8 cellular contexts compared by ENCODE assay signal in genomic region chr1:248804771-248805681, GRCh38. TPM values are rescaled to one million over a fixed set of nuclear protein-coding genes. Genes with fewer than 3 reads are reported as not detected.
A peak's percentile ranks its signal among the peaks of the same experiment; 100 is the strongest.
DNase-seq lines count a peak whose midpoint lies in the region; ATAC-seq lines count a peak whose summit lies in the region.

No MANE protein-coding gene starts in this region.

- peak; percentile 56 for DNase-seq in CMK (ENCODE audit: low read depth)
- DNase-seq in NCI-H510A (lab: John Stamatoyannopoulos, UW) = no peak
- no peak for DNase-seq in activated T-cell treated with anti-CD3 and anti-CD28 coated beads, Interleukin-2, amount 50 U/mL, for 48 hours
- no peak for DNase-seq in epidermal melanocyte (ENCODE audit: insufficient read length, low spot score)
- no peak for DNase-seq in NCI-H1105 treated with DMSO at 0.1 percent for 48 hours (lab: John Stamatoyannopoulos, UW)

- peak; percentile 77 for ATAC-seq in GM19463 (IDR thresholded peaks at IDR 0.05; ENCODE audit: unreplicated experiment)
- peak; percentile 78 for ATAC-seq in HG03457 (IDR thresholded peaks at IDR 0.05; ENCODE audit: unreplicated experiment)
- ATAC-seq in esophagus mucosa = peak; percentile 47

RNA-seq across cellular contexts. Expression of gene SH3BP5L, which starts 20.7 kb away (rescaled TPM):
- 17.1 TPM for total RNA-seq in esophagus mucosa

RNA-seq across cellular contexts. Expression of gene ZNF672, which starts 33.0 kb away (rescaled TPM):
- 16.8 TPM for total RNA-seq in esophagus mucosa

RNA-seq across cellular contexts. Expression of gene LYPD8, which starts 49.5 kb away (rescaled TPM):
- not detected for total RNA-seq in esophagus mucosa

RNA-seq across cellular contexts. Expression of gene ZNF692, which starts 53.9 kb away (rescaled TPM):
- 16.6 TPM for total RNA-seq in esophagus mucosa
